10 cellular contexts compared by ENCODE assay signal in the genomic region with DNA sequence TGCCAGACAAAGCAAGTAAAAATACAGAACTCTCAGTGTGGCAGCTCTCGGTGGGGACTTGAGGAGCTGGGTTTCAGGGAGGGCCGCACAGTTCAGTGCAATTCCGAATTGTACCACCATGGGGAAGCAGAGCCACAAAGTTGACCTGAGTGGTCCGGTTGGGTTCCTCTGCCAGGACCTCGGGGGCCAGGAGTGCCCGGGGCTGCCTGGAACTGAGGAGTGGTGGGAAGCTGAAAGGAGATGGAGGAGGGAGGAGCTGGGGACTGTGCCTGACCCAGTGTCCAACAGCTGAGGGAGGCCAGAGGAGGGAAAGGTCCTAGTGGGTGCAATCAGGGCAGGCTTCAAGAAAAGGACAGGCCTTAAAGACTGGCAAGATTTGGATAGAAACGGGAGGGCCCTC. TPM values are rescaled to one million over a fixed set of nuclear protein-coding genes. Genes with fewer than 3 reads are reported as not detected.
DNase-seq lines count a peak whose midpoint lies in the region; ATAC-seq and TF ChIP-seq lines count a peak whose summit lies in the region.
"Had no signal": no experiment of that assay in that cellular context is flagged by ENCODE, and none has a peak within 500 bp of the region (broad histone marks: within the 10 kb centered on the region; RNA-seq: fewer than 3 reads in every experiment).

No MANE protein-coding gene starts in this region.

- no peak for TF ChIP-seq POLR2A in upper lobe of left lung (IDR thresholded peaks at IDR 0.05)

- no peak overlapping the region for H3K27ac ChIP-seq in upper lobe of left lung

- peak; percentile 65 to 89 (median 81) for TF ChIP-seq CTCF in upper lobe of left lung (IDR thresholded peaks at IDR 0.05)

- peaks cover 0 to 2% (median 0%) of the 10 kb centered on the region in 4 donors for H3K4me1 ChIP-seq in upper lobe of left lung

- H3K4me3 Mint-ChIP-seq in naive B cell: peak overlapping the region in 1 of 8 donors; percentile 33
- H3K4me3 Mint-ChIP-seq: stimulated activated naive CD8-positive, alpha-beta T cell treated with anti-CD3 and anti-CD28 coated beads, Interleukin-15, Interleukin-2, amounts not matched to agents 100 ng/mL and 50 ng/mL, for 24 hours had no signal

- peaks cover 0 to 32% (median 19%) of the 10 kb centered on the region in 3 donors for H3K27me3 Mint-ChIP-seq in naive B cell
- H3K27me3 Mint-ChIP-seq: stimulated activated naive CD8-positive, alpha-beta T cell treated with anti-CD3 and anti-CD28 coated beads, Interleukin-15, Interleukin-2, amounts not matched to agents 100 ng/mL and 50 ng/mL, for 24 hours had no signal

- H3K4me3 ChIP-seq in upper lobe of left lung: no peak overlapping the region

- H3K4me1 Mint-ChIP-seq in naive B cell: peaks cover 0 to 6% (median 0%) of the 10 kb centered on the region in 3 donors

- in situ Hi-C loops in G401 (cut with HindIII; ENCODE audit: low sequenced_read_pairs): no loop called here

- H3K9me3 Mint-ChIP-seq in naive B cell: peaks cover 0 to 5% (median 2%) of the 10 kb centered on the region in 7 donors
- H3K9me3 Mint-ChIP-seq: stimulated activated naive CD8-positive, alpha-beta T cell treated with anti-CD3 and anti-CD28 coated beads, Interleukin-15, Interleukin-2, amounts not matched to agents 100 ng/mL and 50 ng/mL, for 24 hours had no signal

- no peak for TF ChIP-seq EP300 in upper lobe of left lung (IDR thresholded peaks at IDR 0.05)

- peak; percentile 62 for ATAC-seq in HG02678 (IDR thresholded peaks at IDR 0.05; ENCODE audit: unreplicated experiment)
- ATAC-seq in naive B cell (ENCODE audit: low read depth in 2 of 2): peak; percentile 59 to 68
- peak; percentile 82 to 91 for ATAC-seq in upper lobe of left lung (ENCODE audit: low FRiP score in 2 of 2)
- no peak for ATAC-seq in GM21447 (IDR thresholded peaks at IDR 0.05; ENCODE audit: unreplicated experiment)

- H3K36me3 ChIP-seq in upper lobe of left lung: no peaks in the 10 kb centered on the region

- no peaks in the 10 kb centered on the region for H3K9me3 ChIP-seq in upper lobe of left lung

- peak overlapping the region in 2 of 6 donors; percentile 6 to 16 for H3K27ac Mint-ChIP-seq in naive B cell
- H3K27ac Mint-ChIP-seq: stimulated activated naive CD8-positive, alpha-beta T cell treated with anti-CD3 and anti-CD28 coated beads, Interleukin-15, Interleukin-2, amounts not matched to agents 100 ng/mL and 50 ng/mL, for 24 hours had no signal

- WGBS in upper lobe of left lung, 2 donors: 16 to 17% methylated on average over 7 of the region's 7 CpGs

- DNase-seq in G401 (ENCODE audit: low spot score) (peak; percentile 78), NCI-H345 treated with DMSO at 0.1 percent for 48 hours (lab: John Stamatoyannopoulos, UW; ENCODE audit: unreplicated experiment) (peak; percentile 18), fibroblast of gingiva (ENCODE audit: low read depth) (peak; percentile 34), naive B cell (peak; percentile 20), upper lobe of left lung (peak in 1 of 2 donors; percentile 62)
- peak; percentile 67 for DNase-seq in activated CD8-positive, alpha-beta memory T cell treated with anti-CD3 and anti-CD28 coated beads for 24 hours

- no peaks in the 10 kb centered on the region for H3K36me3 Mint-ChIP-seq in naive B cell

- H3K27me3 ChIP-seq in upper lobe of left lung: no peaks in the 10 kb centered on the region

RNA-seq across cellular contexts. Expression of gene TRH, which starts 32.2 kb away (rescaled TPM):
- total RNA-seq in G401 (2014; rRNA removed; shearing (Covaris generic)): not detected in 2 replicates
- not detected for polyA plus RNA-seq in naive B cell (ENCODE audit: low read depth in 6 of 6)
- under 1 TPM in 4 of 6 donors, not detected in 2; 0.13 to 0.55 (median 0.32) TPM for total RNA-seq in upper lobe of left lung
- total RNA-seq: activated CD8-positive, alpha-beta memory T cell treated with anti-CD3 and anti-CD28 coated beads for 36 hours had no signal

RNA-seq across cellular contexts. Expression of gene TMCC1, which starts 48.8 kb away (rescaled TPM):
- 14.6 and 15.9 TPM in 2 replicates for total RNA-seq in G401 (2014; rRNA removed; shearing (Covaris generic))
- 1 to 10 TPM; 4.0 to 7.4 (median 5.7) TPM for polyA plus RNA-seq in naive B cell (ENCODE audit: low read depth in 6 of 6)
- total RNA-seq in upper lobe of left lung: 10 to 100 TPM; 16.9 to 39.2 (median 27.9) TPM
